Comparison of ENCODE assay signal across 8 cellular contexts in genomic region chr11:19116971-19117759, GRCh38. TPM values are rescaled to one million over a fixed set of nuclear protein-coding genes. Genes with fewer than 3 reads are reported as not detected.
DNase-seq lines count a peak whose midpoint lies in the region; ATAC-seq and TF ChIP-seq lines count a peak whose summit lies in the region.

Gene ZDHHC13 (plus strand): TSS chr11:19117168. CDS start chr11:19117250, 82 bp downstream.

- H3K79me2 ChIP-seq in DND-41 (ENCODE audit: insufficient read depth, low read length) (peaks cover 45% of the 10 kb centered on the region), PC-3 (ENCODE audit: low read length) (peaks cover 47% of the 10 kb centered on the region)

- DNase-seq in DND-41 (peak; percentile 98), KBM-7 (peak; percentile 93), PC-3 (peak; percentile 95), activated T-cell treated with anti-CD3 and anti-CD28 coated beads for 48 hours (ENCODE audit: low read depth) (peak; percentile 94)
- DNase-seq in stimulated activated CD8-positive, alpha-beta memory T cell treated with anti-CD3 and anti-CD28 coated beads, Interleukin-7, amount 100 ng/mL, for 24 hours (ENCODE audit: low read depth) = peak; percentile 96

- H3K36me3 ChIP-seq in DND-41 (ENCODE audit: insufficient read depth, low read length) (peaks cover 10% of the 10 kb centered on the region), PC-3 (ENCODE audit: low read depth, low read length) (0 out of 2 replicates have a peak, but pooled peaks cover 2% of the 10 kb centered on the region), muscle layer of duodenum (ENCODE audit: control insufficient read depth in 1 of 2, insufficient read depth in 2 of 2, low read length in 2 of 2) (peaks cover 0 to 3% of the 10 kb centered on the region in 2 donors)

- in situ Hi-C loops in KBM-7 (cut with MboI; ENCODE audit: low pct_unique_long_range_greater_than_20kb, low sequenced_read_pairs) = no loop called here

- peak; percentile 38 for TF ChIP-seq CTCF in DND-41 (IDR thresholded peaks at IDR 0.05; ENCODE audit: borderline replicate concordance, extremely low read depth, low read length, poor library complexity, severe bottlenecking)
- peak; percentile 62 for TF ChIP-seq CTCF in PC-3 (conservative IDR thresholded peaks at IDR 0.05; ENCODE audit: low read depth, low read length)

- peak within 1 kb of the TSS; percentile 41 to 80; a peak in 3 of 4 replicates for H3K4me3 ChIP-seq in DND-41 (ENCODE audit: low read depth in 1 of 2, low read length in 2 of 2)
- H3K4me3 ChIP-seq in PC-3 (ENCODE audit: low read length) = peak within 1 kb of the TSS; percentile 76
- peak within 1 kb of the TSS; percentile 69 to 91 for H3K4me3 ChIP-seq in muscle layer of duodenum (ENCODE audit: low read depth in 1 of 2, low read length in 2 of 2)

- H4K20me1 ChIP-seq in DND-41 (ENCODE audit: insufficient read depth, low read length) (no peaks in the 10 kb centered on the region; the same call in 1 of the 2 replicates), PC-3 (ENCODE audit: low read length) (no peaks in the 10 kb centered on the region)

- peak within 1 kb of the TSS; percentile 86 for H3K4me2 ChIP-seq in DND-41 (ENCODE audit: insufficient read depth, low read length)
- H3K4me2 ChIP-seq in PC-3 (ENCODE audit: low read length) = peak within 1 kb of the TSS; percentile 93

- no peaks in the 10 kb centered on the region for H3K9me2 ChIP-seq in PC-3 (replicated peaks; ENCODE audit: low read length)

- H3K27ac ChIP-seq in DND-41 (ENCODE audit: low read length) = peak within 1 kb of the TSS; percentile 73
- H3K27ac ChIP-seq in PC-3 (ENCODE audit: low read length) = peak within 1 kb of the TSS; percentile 61
- no peak within 1 kb of the TSS for H3K27ac ChIP-seq in muscle layer of duodenum (ENCODE audit: low read length)

- no TSS peak for BruUV-seq in PC-3 (replicated peaks; lab: Mats Ljungman, UMichigan)

- ATAC-seq in DND-41 (ENCODE audit: insufficient read depth, low read depth) (peak; percentile 99), GM21723 (IDR thresholded peaks at IDR 0.05; ENCODE audit: unreplicated experiment) (peak; percentile 100), PC-3 (peak; percentile 97), esophagus mucosa (peak; percentile 96)

- POLR2A ChIA-PET in PC-3 (lab: Charles Lee; ENCODE audit: unreplicated experiment) = no interaction called here

- H3K4me1 ChIP-seq in DND-41 (ENCODE audit: insufficient read depth, low read length) = peaks cover 37% of the 10 kb centered on the region
- H3K4me1 ChIP-seq in PC-3 (ENCODE audit: insufficient read depth, low read length) = peaks cover 35% of the 10 kb centered on the region
- H3K4me1 ChIP-seq in muscle layer of duodenum (ENCODE audit: control insufficient read depth in 1 of 2, insufficient read depth in 2 of 2, low read length in 2 of 2) = no peaks in the 10 kb centered on the region

- no peaks in the 10 kb centered on the region for H3F3A ChIP-seq in PC-3 (ENCODE audit: low read length, unreplicated experiment)

- intact Hi-C loops in PC-3 (cut with micrococcal nuclease) = loop anchor here (1.0 to 2.0 kb wide), 2 partner anchors 40 to 124 kb away; partner anchors contain the start of gene E2F8

- H3K9me3 ChIP-seq in DND-41 (ENCODE audit: insufficient read depth, low read length, severe bottlenecking) (no peaks in the 10 kb centered on the region), PC-3 (ENCODE audit: low read length) (no peaks in the 10 kb centered on the region), muscle layer of duodenum (ENCODE audit: control insufficient read depth in 1 of 2, low read length in 2 of 2) (no peaks in the 10 kb centered on the region)

- CTCF ChIA-PET in PC-3 (lab: Charles Lee) = interaction anchor here (1.0 kb wide), 1 partner anchor 38 kb away, joined by 5 read pairs; no protein-coding TSS in a partner anchor

- H2AFZ ChIP-seq in DND-41 (ENCODE audit: low read depth, low read length) (peak within 1 kb of the TSS; percentile 87), PC-3 (ENCODE audit: low read length) (peak within 1 kb of the TSS; percentile 91)

- H3K27me3 ChIP-seq in DND-41 (ENCODE audit: insufficient read depth, low read length, poor library complexity) = peaks cover 4% of the 10 kb centered on the region
- no peaks in the 10 kb centered on the region for H3K27me3 ChIP-seq in PC-3 (ENCODE audit: low read length)
- no peaks in the 10 kb centered on the region for H3K27me3 ChIP-seq in muscle layer of duodenum (ENCODE audit: low read depth, low read length)

- H3K9ac ChIP-seq in DND-41 (ENCODE audit: low read depth, low read length) (peak within 1 kb of the TSS; percentile 80), PC-3 (ENCODE audit: low read length) (peak within 1 kb of the TSS; percentile 82)

RNA-seq across cellular contexts. Expression of gene ZDHHC13, which starts in this region (rescaled TPM):
- total RNA-seq in PC-3 (2014; rRNA removed) (13.5 and 21.2 TPM in 2 replicates), esophagus mucosa (36.5 TPM)
